16 cellular contexts compared by ENCODE assay signal in the genomic region with DNA sequence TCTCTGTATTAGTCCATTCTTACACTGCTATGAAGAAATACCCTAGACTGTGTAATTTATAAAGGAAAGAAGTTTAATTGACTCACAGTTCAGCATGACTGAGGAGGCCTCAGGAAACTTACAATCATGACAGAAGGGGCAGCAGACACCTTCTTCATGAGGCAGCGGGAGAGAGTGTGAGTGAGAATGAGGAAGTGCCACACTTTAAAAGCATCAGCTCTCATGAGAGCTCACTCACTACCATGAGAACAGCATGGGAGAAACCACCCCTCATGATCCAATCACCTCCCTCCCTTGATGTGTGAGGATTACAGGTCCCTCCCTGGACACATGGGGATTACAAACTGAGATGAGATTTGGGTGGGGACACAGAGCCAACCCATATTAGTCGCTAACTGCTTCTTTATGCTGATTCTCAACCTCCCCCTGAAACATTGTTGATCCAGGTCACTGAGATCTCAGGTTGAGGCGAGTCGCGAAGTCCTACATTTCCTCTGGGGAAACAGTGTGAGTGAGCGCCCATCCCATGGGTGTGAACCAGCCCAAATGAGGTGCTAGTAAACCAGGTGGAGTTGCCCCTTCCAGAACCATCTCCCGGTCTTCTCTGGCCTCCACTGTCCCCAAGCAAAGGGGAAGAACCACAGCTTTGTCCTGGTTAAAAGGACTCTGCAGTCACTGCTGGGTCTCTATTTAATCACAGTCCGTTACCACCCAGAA.
DNase-seq lines count a peak whose midpoint lies in the region; ATAC-seq, FAIRE-seq and TF ChIP-seq lines count a peak whose summit lies in the region.
"Had no signal": no experiment of that assay in that cellular context is flagged by ENCODE, and none has a peak within 500 bp of the region (broad histone marks: within the 10 kb centered on the region; RNA-seq: fewer than 3 reads in every experiment).

No MANE protein-coding gene starts in this region.

- CTCF ChIA-PET in Caco-2 (lab: Charles Lee): no interaction called here

- FAIRE-seq in GM12891 (lab: Jason Lieb, UNC): peak; percentile 60

- no peaks in the 10 kb centered on the region; the same call in 1 of the 2 replicates for H3K4me1 ChIP-seq in Caco-2
- H3K4me1 ChIP-seq: BLaER1 had no signal

- H3K27ac Mint-ChIP-seq in naive B cell (peak overlapping the region; percentile 16 to 76 (median 64)), Caco-2 (ENCODE audit: unreplicated experiment) (no peak overlapping the region)
- H3K27ac Mint-ChIP-seq: activated CD4-positive, alpha-beta memory T cell treated with anti-CD3 and anti-CD28 coated beads, Interleukin-2, amount 10 ng/mL, durations not matched to agents 7 days and 5 days had no signal

- H3K27me3 ChIP-seq in Caco-2 (replicated peaks; ENCODE audit: control insufficient read depth, insufficient read depth, low read length): no peaks in the 10 kb centered on the region
- H3K27me3 ChIP-seq: BLaER1, ovary had no signal

- H3K36me3 Mint-ChIP-seq in naive B cell: no peaks in the 10 kb centered on the region
- H3K36me3 Mint-ChIP-seq in Caco-2 (ENCODE audit: insufficient read depth, unreplicated experiment): no peaks in the 10 kb centered on the region

- H3K4me3 Mint-ChIP-seq in naive B cell: no peak overlapping the region
- no peak overlapping the region for H3K4me3 Mint-ChIP-seq in Caco-2 (ENCODE audit: unreplicated experiment)
- H3K4me3 Mint-ChIP-seq: activated CD4-positive, alpha-beta memory T cell treated with anti-CD3 and anti-CD28 coated beads, Interleukin-2, amount 10 ng/mL, durations not matched to agents 7 days and 5 days had no signal

- no peaks in the 10 kb centered on the region for H3K9me3 Mint-ChIP-seq in naive B cell
- no peaks in the 10 kb centered on the region for H3K9me3 Mint-ChIP-seq in Caco-2 (ENCODE audit: unreplicated experiment)
- H3K9me3 Mint-ChIP-seq: activated CD4-positive, alpha-beta memory T cell treated with anti-CD3 and anti-CD28 coated beads, Interleukin-2, amount 10 ng/mL, durations not matched to agents 7 days and 5 days had no signal

- no peaks in the 10 kb centered on the region for H3K36me3 ChIP-seq in Caco-2 (ENCODE audit: control insufficient read depth, insufficient read depth, low read length)
- H3K36me3 ChIP-seq: BLaER1, ovary had no signal

- POLR2A ChIA-PET in Caco-2 (lab: Charles Lee): no interaction called here

- intact Hi-C loops in Caco-2 (cut with micrococcal nuclease; ENCODE audit: unreplicated experiment): no loop called here

- no peaks in the 10 kb centered on the region for H3K9me3 ChIP-seq in Caco-2
- H3K9me3 ChIP-seq: BLaER1, ovary had no signal

- DNase-seq in GM12891 (ENCODE audit: insufficient read length, low spot score) (no peak), OCI-M1 (lab: John Stamatoyannopoulos, UW) (peak; percentile 59), naive B cell (peak; percentile 32), Caco-2 (no peak)
- DNase-seq: activated CD4-positive, alpha-beta memory T cell treated with anti-CD3 and anti-CD28 coated beads, Interleukin-2, amount 10 ng/mL, durations not matched to agents 7 days and 5 days; amygdala; DMS153; left colon; NCI-H187 treated with DMSO at 0.1 percent for 48 hours; NCI-H510A; ovary; stimulated activated CD4-positive, alpha-beta T cell treated with anti-CD3 and anti-CD28 coated beads, Interleukin-2, amount 100 ng/mL, for 48 hours had no signal

- H3K4me1 Mint-ChIP-seq in naive B cell: peaks cover 8 to 13% (median 10%) of the 10 kb centered on the region in 3 donors
- H3K4me1 Mint-ChIP-seq in Caco-2 (ENCODE audit: low read depth, unreplicated experiment): peaks cover 8% of the 10 kb centered on the region
- H3K4me1 Mint-ChIP-seq: activated CD4-positive, alpha-beta memory T cell treated with anti-CD3 and anti-CD28 coated beads, Interleukin-2, amount 10 ng/mL, durations not matched to agents 7 days and 5 days had no signal

- no peaks in the 10 kb centered on the region for H3K27me3 Mint-ChIP-seq in naive B cell
- H3K27me3 Mint-ChIP-seq in Caco-2 (ENCODE audit: insufficient read depth, unreplicated experiment): no peaks in the 10 kb centered on the region
- H3K27me3 Mint-ChIP-seq: activated CD4-positive, alpha-beta memory T cell treated with anti-CD3 and anti-CD28 coated beads, Interleukin-2, amount 10 ng/mL, durations not matched to agents 7 days and 5 days had no signal

- no peak overlapping the region for H3K4me3 ChIP-seq in Caco-2 (ENCODE audit: low read depth, low read length)
- H3K4me3 ChIP-seq: BLaER1, ovary had no signal

- TF ChIP-seq CTCF in Caco-2 (IDR thresholded peaks at IDR 0.05; ENCODE audit: insufficient read depth in 1 of 2, low read depth in 1 of 2, low read length in 1 of 2, severe bottlenecking in 1 of 2, unreplicated experiment in 1 of 2): no peak

- TF ChIP-seq POLR2A in GM12891 (IDR thresholded peaks at IDR 0.05; ENCODE audit: low read depth, low read length): no peak

- ATAC-seq in GM21576 (IDR thresholded peaks at IDR 0.05; ENCODE audit: unreplicated experiment): peak; percentile 56
- peak; percentile 95 to 98 for ATAC-seq in naive B cell (ENCODE audit: low read depth in 2 of 2)
- ATAC-seq in HG03520 (IDR thresholded peaks at IDR 0.05; ENCODE audit: unreplicated experiment): no peak
- no peak for ATAC-seq in HG02678 (IDR thresholded peaks at IDR 0.05; ENCODE audit: unreplicated experiment)
- ATAC-seq: left colon had no signal

- no TSS peak for BruUV-seq in Caco-2 (replicated peaks; lab: Mats Ljungman, UMichigan)

TF ChIP-seq in GM12891, 5 proteins besides CTCF, POLR2A, EP300 and RAD21:
- TF ChIP-seq SPI1 (IDR thresholded peaks at IDR 0.05; ENCODE audit: low read depth, low read length) (peak; percentile 94), POLR2AphosphoS5 (IDR thresholded peaks at IDR 0.05; ENCODE audit: low read depth, low read length) (no peak)

Comparison
In these comparisons a context has a peak if more than half of its experiments do, and no peak if none do; other contexts are left out.
1. DNase-seq: peak in OCI-M1 (single experiment) and naive B cell (single experiment); none in GM12891 (single experiment) and Caco-2 (0 of 2).
2. ATAC-seq: peak in GM21576 (single experiment) and naive B cell (2 of 2); none in HG03520 (single experiment) and HG02678 (single experiment).